ENCODE assay signal across 1 cellular context in the genomic region with DNA sequence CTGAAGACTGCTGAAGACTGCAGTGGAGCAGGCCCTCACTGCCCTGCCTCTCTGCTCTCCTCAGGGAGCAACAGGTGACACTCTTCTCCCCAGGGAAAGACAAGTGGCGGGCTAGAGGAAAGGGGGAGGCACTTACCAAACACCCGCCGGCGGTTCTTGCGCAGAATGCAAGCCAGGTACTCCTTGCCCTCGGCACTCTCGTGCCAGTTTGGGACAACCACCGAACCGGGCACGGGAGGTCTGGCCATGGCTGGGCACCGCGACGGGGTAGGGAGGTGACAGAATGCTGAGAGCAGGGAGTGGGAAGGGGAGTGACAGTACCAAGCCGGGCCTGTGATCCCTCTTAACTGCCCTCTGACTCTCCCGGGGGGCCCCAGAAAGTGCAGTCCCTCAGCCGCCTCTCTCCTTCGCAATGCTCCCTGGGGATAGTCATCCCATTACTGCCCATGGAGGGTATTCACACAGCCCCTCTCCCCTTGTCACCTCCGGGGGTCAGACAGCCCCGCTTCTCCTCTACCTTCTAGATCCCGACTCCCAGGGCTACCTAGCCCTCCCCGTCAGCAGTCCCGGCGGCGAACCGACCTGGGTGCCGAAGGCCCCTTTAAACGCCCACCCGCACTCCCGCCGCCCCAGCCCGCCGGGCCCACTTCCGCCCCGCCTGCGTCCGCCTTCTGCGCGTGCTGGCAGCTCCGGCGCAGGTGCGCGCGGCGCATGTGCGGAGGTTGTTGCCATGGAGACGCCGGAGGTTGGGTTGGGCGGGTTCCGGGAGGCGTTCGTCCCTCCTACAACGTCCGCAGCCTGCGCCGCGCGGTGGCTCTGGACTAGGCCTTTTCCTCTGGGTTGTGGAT.
A peak's percentile ranks its signal among the peaks of the same experiment; 100 is the strongest.
TF ChIP-seq lines count a peak whose summit lies in the region.

A gene with protein sequence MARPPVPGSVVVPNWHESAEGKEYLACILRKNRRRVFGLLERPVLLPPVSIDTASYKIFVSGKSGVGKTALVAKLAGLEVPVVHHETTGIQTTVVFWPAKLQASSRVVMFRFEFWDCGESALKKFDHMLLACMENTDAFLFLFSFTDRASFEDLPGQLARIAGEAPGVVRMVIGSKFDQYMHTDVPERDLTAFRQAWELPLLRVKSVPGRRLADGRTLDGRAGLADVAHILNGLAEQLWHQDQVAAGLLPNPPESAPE (minus strand): TSS at position 689 of the 848 bp plus-strand sequence. CDS start 441 bp downstream, at position 248.

TF ChIP-seq in K562, 482 proteins besides CTCF, POLR2A, EP300 and RAD21 (continued from another document and continues in another):
- TF ChIP-seq, protein P1, sequence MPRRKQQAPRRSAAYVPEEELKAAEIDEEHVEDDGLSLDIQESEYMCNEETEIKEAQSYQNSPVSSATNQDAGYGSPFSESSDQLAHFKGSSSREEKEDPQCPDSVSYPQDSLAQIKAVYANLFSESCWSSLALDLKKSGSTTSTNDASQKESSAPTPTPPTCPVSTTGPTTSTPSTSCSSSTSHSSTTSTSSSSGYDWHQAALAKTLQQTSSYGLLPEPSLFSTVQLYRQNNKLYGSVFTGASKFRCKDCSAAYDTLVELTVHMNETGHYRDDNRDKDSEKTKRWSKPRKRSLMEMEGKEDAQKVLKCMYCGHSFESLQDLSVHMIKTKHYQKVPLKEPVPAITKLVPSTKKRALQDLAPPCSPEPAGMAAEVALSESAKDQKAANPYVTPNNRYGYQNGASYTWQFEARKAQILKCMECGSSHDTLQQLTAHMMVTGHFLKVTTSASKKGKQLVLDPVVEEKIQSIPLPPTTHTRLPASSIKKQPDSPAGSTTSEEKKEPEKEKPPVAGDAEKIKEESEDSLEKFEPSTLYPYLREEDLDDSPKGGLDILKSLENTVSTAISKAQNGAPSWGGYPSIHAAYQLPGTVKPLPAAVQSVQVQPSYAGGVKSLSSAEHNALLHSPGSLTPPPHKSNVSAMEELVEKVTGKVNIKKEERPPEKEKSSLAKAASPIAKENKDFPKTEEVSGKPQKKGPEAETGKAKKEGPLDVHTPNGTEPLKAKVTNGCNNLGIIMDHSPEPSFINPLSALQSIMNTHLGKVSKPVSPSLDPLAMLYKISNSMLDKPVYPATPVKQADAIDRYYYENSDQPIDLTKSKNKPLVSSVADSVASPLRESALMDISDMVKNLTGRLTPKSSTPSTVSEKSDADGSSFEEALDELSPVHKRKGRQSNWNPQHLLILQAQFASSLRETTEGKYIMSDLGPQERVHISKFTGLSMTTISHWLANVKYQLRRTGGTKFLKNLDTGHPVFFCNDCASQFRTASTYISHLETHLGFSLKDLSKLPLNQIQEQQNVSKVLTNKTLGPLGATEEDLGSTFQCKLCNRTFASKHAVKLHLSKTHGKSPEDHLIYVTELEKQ (CRISPR knock-in tag; IDR thresholded peaks at IDR 0.05): no peak
- TF ChIP-seq, protein P2, sequence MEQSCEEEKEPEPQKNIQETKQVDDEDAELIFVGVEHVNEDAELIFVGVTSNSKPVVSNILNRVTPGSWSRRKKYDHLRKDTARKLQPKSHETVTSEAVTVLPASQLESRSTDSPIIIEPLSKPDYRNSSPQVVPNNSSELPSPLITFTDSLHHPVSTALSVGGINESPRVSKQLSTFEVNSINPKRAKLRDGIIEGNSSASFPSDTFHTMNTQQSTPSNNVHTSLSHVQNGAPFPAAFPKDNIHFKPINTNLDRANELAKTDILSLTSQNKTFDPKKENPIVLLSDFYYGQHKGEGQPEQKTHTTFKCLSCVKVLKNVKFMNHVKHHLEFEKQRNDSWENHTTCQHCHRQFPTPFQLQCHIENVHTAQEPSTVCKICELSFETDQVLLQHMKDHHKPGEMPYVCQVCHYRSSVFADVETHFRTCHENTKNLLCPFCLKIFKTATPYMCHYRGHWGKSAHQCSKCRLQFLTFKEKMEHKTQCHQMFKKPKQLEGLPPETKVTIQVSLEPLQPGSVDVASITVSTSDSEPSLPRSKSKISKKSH (CRISPR knock-in tag; IDR thresholded peaks at IDR 0.05): no peak
- TF ChIP-seq CHD1 (IDR thresholded peaks at IDR 0.05; ENCODE audit: low read length) (peak; percentile 63), PCBP1 (IDR thresholded peaks at IDR 0.05; ENCODE audit: low read depth, low read length, poor library complexity, severe bottlenecking) (peak; percentile 50), RFX5 (IDR thresholded peaks at IDR 0.05; ENCODE audit: low read depth, low read length) (peak; percentile 94), NFE2 (IDR thresholded peaks at IDR 0.05; ENCODE audit: low read depth) (no peak), ZC3H11A (IDR thresholded peaks at IDR 0.05; ENCODE audit: low read depth, low read length) (no peak), ZNF140 (CRISPR knock-in tag; IDR thresholded peaks at IDR 0.05) (no peak), PHB (CRISPR knock-in tag; IDR thresholded peaks at IDR 0.05) (peak; percentile 72; the same call in 1 of the 2 replicates), NR4A1 (CRISPR knock-in tag; IDR thresholded peaks at IDR 0.05) (peak; percentile 14; the same call in 1 of the 2 replicates), NR4A1 (tag; IDR thresholded peaks at IDR 0.05) (no peak), NELFE (IDR thresholded peaks at IDR 0.05; ENCODE audit: insufficient read depth, insufficient read length) (no peak), ZNF212 (CRISPR knock-in tag; IDR thresholded peaks at IDR 0.05) (no peak; the same call in 1 of the 2 replicates), SIN3A (IDR thresholded peaks at IDR 0.05; ENCODE audit: borderline replicate concordance in 2 of 2, control insufficient read depth in 1 of 2, low read depth in 2 of 2, low read length in 2 of 2) (peak; percentile 75 to 98; a peak in 3 of 4 replicates), TEAD2 (tag; IDR thresholded peaks at IDR 0.05) (no peak), ZSCAN32 (CRISPR knock-in tag; IDR thresholded peaks at IDR 0.05) (no peak), TAF9B (IDR thresholded peaks at IDR 0.05; ENCODE audit: partially characterized antibody) (no peak), NR2C2 (CRISPR knock-in tag; IDR thresholded peaks at IDR 0.05) (0 out of 2 replicates have a peak, but pooled peaks have one; percentile 58), NR2C2 (tag; IDR thresholded peaks at IDR 0.05) (peak; percentile 83), SMARCB1 (IDR thresholded peaks at IDR 0.05; ENCODE audit: insufficient read length, low read depth) (no peak)
- TF ChIP-seq, protein P3, sequence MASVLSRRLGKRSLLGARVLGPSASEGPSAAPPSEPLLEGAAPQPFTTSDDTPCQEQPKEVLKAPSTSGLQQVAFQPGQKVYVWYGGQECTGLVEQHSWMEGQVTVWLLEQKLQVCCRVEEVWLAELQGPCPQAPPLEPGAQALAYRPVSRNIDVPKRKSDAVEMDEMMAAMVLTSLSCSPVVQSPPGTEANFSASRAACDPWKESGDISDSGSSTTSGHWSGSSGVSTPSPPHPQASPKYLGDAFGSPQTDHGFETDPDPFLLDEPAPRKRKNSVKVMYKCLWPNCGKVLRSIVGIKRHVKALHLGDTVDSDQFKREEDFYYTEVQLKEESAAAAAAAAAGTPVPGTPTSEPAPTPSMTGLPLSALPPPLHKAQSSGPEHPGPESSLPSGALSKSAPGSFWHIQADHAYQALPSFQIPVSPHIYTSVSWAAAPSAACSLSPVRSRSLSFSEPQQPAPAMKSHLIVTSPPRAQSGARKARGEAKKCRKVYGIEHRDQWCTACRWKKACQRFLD (CRISPR knock-in tag; IDR thresholded peaks at IDR 0.05): peak; percentile 39; the same call in 1 of the 2 replicates
- TF ChIP-seq, protein P4, sequence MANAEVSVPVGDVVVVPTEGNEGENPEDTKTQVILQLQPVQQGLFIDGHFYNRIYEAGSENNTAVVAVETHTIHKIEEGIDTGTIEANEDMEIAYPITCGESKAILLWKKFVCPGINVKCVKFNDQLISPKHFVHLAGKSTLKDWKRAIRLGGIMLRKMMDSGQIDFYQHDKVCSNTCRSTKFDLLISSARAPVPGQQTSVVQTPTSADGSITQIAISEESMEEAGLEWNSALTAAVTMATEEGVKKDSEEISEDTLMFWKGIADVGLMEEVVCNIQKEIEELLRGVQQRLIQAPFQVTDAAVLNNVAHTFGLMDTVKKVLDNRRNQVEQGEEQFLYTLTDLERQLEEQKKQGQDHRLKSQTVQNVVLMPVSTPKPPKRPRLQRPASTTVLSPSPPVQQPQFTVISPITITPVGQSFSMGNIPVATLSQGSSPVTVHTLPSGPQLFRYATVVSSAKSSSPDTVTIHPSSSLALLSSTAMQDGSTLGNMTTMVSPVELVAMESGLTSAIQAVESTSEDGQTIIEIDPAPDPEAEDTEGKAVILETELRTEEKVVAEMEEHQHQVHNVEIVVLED (CRISPR knock-in tag; IDR thresholded peaks at IDR 0.05): peak; percentile 60
- TF ChIP-seq, protein P5, sequence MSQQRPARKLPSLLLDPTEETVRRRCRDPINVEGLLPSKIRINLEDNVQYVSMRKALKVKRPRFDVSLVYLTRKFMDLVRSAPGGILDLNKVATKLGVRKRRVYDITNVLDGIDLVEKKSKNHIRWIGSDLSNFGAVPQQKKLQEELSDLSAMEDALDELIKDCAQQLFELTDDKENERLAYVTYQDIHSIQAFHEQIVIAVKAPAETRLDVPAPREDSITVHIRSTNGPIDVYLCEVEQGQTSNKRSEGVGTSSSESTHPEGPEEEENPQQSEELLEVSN (IDR thresholded peaks at IDR 0.05; ENCODE audit: borderline replicate concordance in 1 of 2, extremely low read depth in 1 of 2, insufficient read depth in 1 of 2, insufficient read length in 1 of 2, low read depth in 1 of 2, low read length in 1 of 2, poor library complexity in 1 of 2, severe bottlenecking in 1 of 2): peak; percentile 35 to 95
- TF ChIP-seq, protein P6, sequence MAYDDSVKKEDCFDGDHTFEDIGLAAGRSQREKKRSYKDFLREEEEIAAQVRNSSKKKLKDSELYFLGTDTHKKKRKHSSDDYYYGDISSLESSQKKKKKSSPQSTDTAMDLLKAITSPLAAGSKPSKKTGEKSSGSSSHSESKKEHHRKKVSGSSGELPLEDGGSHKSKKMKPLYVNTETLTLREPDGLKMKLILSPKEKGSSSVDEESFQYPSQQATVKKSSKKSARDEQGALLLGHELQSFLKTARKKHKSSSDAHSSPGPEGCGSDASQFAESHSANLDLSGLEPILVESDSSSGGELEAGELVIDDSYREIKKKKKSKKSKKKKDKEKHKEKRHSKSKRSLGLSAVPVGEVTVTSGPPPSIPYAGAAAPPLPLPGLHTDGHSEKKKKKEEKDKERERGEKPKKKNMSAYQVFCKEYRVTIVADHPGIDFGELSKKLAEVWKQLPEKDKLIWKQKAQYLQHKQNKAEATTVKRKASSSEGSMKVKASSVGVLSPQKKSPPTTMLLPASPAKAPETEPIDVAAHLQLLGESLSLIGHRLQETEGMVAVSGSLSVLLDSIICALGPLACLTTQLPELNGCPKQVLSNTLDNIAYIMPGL (CRISPR knock-in tag; IDR thresholded peaks at IDR 0.05): no peak
- TF ChIP-seq, protein P7, sequence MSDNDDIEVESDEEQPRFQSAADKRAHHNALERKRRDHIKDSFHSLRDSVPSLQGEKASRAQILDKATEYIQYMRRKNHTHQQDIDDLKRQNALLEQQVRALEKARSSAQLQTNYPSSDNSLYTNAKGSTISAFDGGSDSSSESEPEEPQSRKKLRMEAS (CRISPR knock-in tag; IDR thresholded peaks at IDR 0.05): peak; percentile 96
- TF ChIP-seq, protein P8, sequence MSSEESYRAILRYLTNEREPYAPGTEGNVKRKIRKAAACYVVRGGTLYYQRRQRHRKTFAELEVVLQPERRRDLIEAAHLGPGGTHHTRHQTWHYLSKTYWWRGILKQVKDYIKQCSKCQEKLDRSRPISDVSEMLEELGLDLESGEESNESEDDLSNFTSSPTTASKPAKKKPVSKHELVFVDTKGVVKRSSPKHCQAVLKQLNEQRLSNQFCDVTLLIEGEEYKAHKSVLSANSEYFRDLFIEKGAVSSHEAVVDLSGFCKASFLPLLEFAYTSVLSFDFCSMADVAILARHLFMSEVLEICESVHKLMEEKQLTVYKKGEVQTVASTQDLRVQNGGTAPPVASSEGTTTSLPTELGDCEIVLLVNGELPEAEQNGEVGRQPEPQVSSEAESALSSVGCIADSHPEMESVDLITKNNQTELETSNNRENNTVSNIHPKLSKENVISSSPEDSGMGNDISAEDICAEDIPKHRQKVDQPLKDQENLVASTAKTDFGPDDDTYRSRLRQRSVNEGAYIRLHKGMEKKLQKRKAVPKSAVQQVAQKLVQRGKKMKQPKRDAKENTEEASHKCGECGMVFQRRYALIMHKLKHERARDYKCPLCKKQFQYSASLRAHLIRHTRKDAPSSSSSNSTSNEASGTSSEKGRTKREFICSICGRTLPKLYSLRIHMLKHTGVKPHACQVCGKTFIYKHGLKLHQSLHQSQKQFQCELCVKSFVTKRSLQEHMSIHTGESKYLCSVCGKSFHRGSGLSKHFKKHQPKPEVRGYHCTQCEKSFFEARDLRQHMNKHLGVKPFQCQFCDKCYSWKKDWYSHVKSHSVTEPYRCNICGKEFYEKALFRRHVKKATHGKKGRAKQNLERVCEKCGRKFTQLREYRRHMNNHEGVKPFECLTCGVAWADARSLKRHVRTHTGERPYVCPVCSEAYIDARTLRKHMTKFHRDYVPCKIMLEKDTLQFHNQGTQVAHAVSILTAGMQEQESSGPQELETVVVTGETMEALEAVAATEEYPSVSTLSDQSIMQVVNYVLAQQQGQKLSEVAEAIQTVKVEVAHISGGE (CRISPR knock-in tag; IDR thresholded peaks at IDR 0.05): peak in 2 of 3 experiments; percentile 41 to 81; a peak in 3 of 6 replicates
- TF ChIP-seq, protein P9, sequence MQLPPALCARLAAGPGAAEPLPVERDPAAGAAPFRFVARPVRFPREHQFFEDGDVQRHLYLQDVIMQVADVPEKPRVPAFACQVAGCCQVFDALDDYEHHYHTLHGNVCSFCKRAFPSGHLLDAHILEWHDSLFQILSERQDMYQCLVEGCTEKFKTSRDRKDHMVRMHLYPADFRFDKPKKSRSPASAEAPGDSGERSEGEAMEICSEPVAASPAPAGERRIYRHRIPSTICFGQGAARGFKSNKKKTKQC (CRISPR knock-in tag; IDR thresholded peaks at IDR 0.05): no peak
- TF ChIP-seq, protein P10, sequence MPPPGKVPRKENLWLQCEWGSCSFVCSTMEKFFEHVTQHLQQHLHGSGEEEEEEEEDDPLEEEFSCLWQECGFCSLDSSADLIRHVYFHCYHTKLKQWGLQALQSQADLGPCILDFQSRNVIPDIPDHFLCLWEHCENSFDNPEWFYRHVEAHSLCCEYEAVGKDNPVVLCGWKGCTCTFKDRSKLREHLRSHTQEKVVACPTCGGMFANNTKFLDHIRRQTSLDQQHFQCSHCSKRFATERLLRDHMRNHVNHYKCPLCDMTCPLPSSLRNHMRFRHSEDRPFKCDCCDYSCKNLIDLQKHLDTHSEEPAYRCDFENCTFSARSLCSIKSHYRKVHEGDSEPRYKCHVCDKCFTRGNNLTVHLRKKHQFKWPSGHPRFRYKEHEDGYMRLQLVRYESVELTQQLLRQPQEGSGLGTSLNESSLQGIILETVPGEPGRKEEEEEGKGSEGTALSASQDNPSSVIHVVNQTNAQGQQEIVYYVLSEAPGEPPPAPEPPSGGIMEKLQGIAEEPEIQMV (tag; conservative IDR thresholded peaks at IDR 0.05; ENCODE audit: low read depth): peak; percentile 94
- TF ChIP-seq, protein P11, sequence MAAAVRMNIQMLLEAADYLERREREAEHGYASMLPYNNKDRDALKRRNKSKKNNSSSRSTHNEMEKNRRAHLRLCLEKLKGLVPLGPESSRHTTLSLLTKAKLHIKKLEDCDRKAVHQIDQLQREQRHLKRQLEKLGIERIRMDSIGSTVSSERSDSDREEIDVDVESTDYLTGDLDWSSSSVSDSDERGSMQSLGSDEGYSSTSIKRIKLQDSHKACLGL (CRISPR knock-in tag; IDR thresholded peaks at IDR 0.05; ENCODE audit: borderline replicate concordance, poor library complexity, severe bottlenecking): no peak
- TF ChIP-seq, protein P12, sequence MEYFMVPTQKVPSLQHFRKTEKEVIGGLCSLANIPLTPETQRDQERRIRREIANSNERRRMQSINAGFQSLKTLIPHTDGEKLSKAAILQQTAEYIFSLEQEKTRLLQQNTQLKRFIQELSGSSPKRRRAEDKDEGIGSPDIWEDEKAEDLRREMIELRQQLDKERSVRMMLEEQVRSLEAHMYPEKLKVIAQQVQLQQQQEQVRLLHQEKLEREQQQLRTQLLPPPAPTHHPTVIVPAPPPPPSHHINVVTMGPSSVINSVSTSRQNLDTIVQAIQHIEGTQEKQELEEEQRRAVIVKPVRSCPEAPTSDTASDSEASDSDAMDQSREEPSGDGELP (CRISPR knock-in tag; IDR thresholded peaks at IDR 0.05; ENCODE audit: borderline replicate concordance): peak; percentile 40; the same call in 1 of the 2 replicates
